27 cellular contexts compared by ENCODE assay signal in the genomic region with DNA sequence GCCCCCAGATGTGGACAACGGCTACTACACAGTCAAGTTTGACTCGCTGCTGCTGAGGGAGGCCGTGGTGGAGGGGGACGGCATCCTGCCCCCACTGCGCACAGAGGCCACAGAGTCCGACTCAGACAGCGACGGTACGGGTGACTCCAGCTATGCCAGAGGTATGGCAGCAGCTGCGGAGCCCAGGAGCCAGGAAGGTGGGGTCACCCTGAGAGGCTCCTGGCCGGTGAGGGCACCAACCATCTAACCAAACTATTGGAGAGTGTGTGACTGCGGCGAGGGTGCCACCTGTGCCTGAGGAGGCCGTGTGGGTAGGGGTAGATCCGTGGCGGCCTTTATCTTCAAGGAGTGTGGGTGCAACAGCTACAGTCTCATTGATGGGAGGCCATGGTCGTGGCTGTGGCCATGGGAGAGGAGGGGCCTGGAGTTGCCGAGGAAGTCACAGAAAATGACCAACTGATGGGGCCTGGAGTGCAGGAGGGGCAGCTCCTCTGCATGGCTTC. TPM values are rescaled to one million over a fixed set of nuclear protein-coding genes. Genes with fewer than 3 reads are reported as not detected.
A peak's percentile ranks its signal among the peaks of the same experiment; 100 is the strongest.
DNase-seq lines count a peak whose midpoint lies in the region; ATAC-seq and TF ChIP-seq lines count a peak whose summit lies in the region.
"Had no signal": no experiment of that assay in that cellular context is flagged by ENCODE, and none has a peak within 500 bp of the region (broad histone marks: within the 10 kb centered on the region; RNA-seq: fewer than 3 reads in every experiment).

No MANE protein-coding gene starts in this region.

- no peak for TF ChIP-seq POLR2A in right lobe of liver (IDR thresholded peaks at IDR 0.05)
- no peak for TF ChIP-seq POLR2A in upper lobe of left lung (IDR thresholded peaks at IDR 0.05)

- no peak for DNase-seq in natural killer cell
- no peak for DNase-seq in natural killer cell treated with Interleukin-12 subunit alpha and Interleukin-12 subunit beta and Interleukin-15 and Interleukin-18, amount 100 ng/mL, for 72 hours (ENCODE audit: low spot score)
- peak in 1 of 3 donors; percentile 21 for DNase-seq in right lobe of liver
- no peak for DNase-seq in upper lobe of left lung
- DNase-seq in NK-92 treated with Interleukin-12 subunit alpha and Interleukin-12 subunit beta, amount 100 ng/mL, for 24 hours (lab: John Stamatoyannopoulos, UW), result no peak
- DNase-seq: activated CD8-positive, alpha-beta memory T cell treated with anti-CD3 and anti-CD28 coated beads, Interleukin-2, amount 50 U/mL, for 48 hours; CD8-positive, alpha-beta memory T cell; effector CD4-positive, alpha-beta T cell; erythroblast; foreskin keratinocyte; left colon; mesenchymal stem cell; NCI-H2081; NCI-H82; SHP77 treated with DMSO at 0.1 percent for 48 hours; stimulated activated CD4-positive, alpha-beta T cell treated with anti-CD3 and anti-CD28 coated beads, Interleukin-4, amount 100 ng/mL, for 4 hours; stimulated activated naive CD4-positive, alpha-beta T cell; SW 1271 had no signal

- H3K4me1 ChIP-seq in OCI-LY3 (ENCODE audit: low read length) (peaks cover 62% of the 10 kb centered on the region), right lobe of liver (peaks cover 0 to 22% (median 8%) of the 10 kb centered on the region in 4 donors), upper lobe of left lung (peaks cover 15 to 45% (median 20%) of the 10 kb centered on the region in 4 donors)
- H3K4me1 ChIP-seq: foreskin keratinocyte had no signal

- H3K4me1 Mint-ChIP-seq in natural killer cell, result peaks cover 38 to 47% of the 10 kb centered on the region in 2 donors
- peaks cover 21 to 30% of the 10 kb centered on the region in 2 donors for H3K4me1 Mint-ChIP-seq in natural killer cell treated with Interleukin-12 subunit alpha and Interleukin-12 subunit beta and Interleukin-15 and Interleukin-18, amount 100 ng/mL, for 72 hours (ENCODE audit: low read depth in 2 of 2)

- intact Hi-C loops in natural killer cell (cut with micrococcal nuclease) (loop anchor here (10.0 kb wide), 1 partner anchor 99 kb away; no protein-coding TSS in a partner anchor), right lobe of liver (cut with DNase I) (no loop called here)

- peak overlapping the region in 1 of 2 donors; percentile 19 for H3K27ac Mint-ChIP-seq in natural killer cell
- no peak overlapping the region for H3K27ac Mint-ChIP-seq in natural killer cell treated with Interleukin-12 subunit alpha and Interleukin-12 subunit beta and Interleukin-15 and Interleukin-18, amount 100 ng/mL, for 72 hours
- H3K27ac Mint-ChIP-seq: activated T-helper 17 cell treated with anti-CD3 and anti-CD28 coated beads, Interleukin-2, amount 50 U/mL, for 72 hours had no signal

- H3K27me3 ChIP-seq in OCI-LY3 (ENCODE audit: low read depth, low read length) (no peaks in the 10 kb centered on the region), right lobe of liver (no peaks in the 10 kb centered on the region), upper lobe of left lung (no peaks in the 10 kb centered on the region)
- H3K27me3 ChIP-seq: adrenal gland, foreskin keratinocyte, hepatocyte, ovary had no signal

- no peak overlapping the region for H3K4me3 ChIP-seq in OCI-LY3 (ENCODE audit: low read length)
- H3K4me3 ChIP-seq in right lobe of liver, result no peak overlapping the region
- H3K4me3 ChIP-seq in upper lobe of left lung, result no peak overlapping the region
- H3K4me3 ChIP-seq: adrenal gland, hepatocyte, ovary, PC-9, thoracic aorta had no signal

- TF ChIP-seq CTCF in natural killer cell (IDR thresholded peaks at IDR 0.05) (no peak), OCI-LY3 (IDR thresholded peaks at IDR 0.05; ENCODE audit: low read depth, low read length) (no peak), right lobe of liver (IDR thresholded peaks at IDR 0.05) (no peak), upper lobe of left lung (IDR thresholded peaks at IDR 0.05) (no peak)

- no peak for TF ChIP-seq EP300 in upper lobe of left lung (IDR thresholded peaks at IDR 0.05)

- H3K9me3 ChIP-seq in OCI-LY3 (ENCODE audit: insufficient read depth, low read length) (no peaks in the 10 kb centered on the region), right lobe of liver (no peaks in the 10 kb centered on the region), upper lobe of left lung (no peaks in the 10 kb centered on the region)
- H3K9me3 ChIP-seq: adrenal gland, ovary, thoracic aorta had no signal

- peaks cover 18% of the 10 kb centered on the region for H3K79me2 ChIP-seq in OCI-LY3 (ENCODE audit: low read length)

- H2AFZ ChIP-seq in OCI-LY3 (ENCODE audit: low read depth, low read length), result no peak overlapping the region
- H2AFZ ChIP-seq: hepatocyte, PC-9 had no signal

- no peaks in the 10 kb centered on the region for H4K20me1 ChIP-seq in OCI-LY3 (ENCODE audit: insufficient read depth, low read length)

- peak overlapping the region; percentile 2; the same call in 1 of the 2 replicates for H3K27ac ChIP-seq in OCI-LY3 (ENCODE audit: low read length)
- H3K27ac ChIP-seq in right lobe of liver, result peak overlapping the region in 2 of 3 donors; percentile 32 to 91
- no peak overlapping the region for H3K27ac ChIP-seq in upper lobe of left lung
- H3K27ac ChIP-seq: adrenal gland, foreskin keratinocyte, hepatocyte, ovary, PC-9, thoracic aorta had no signal

- H3K4me2 ChIP-seq in OCI-LY3 (ENCODE audit: low read length), result no peak overlapping the region
- H3K4me2 ChIP-seq: hepatocyte, PC-9 had no signal

- H3K4me3 Mint-ChIP-seq in natural killer cell, result peak overlapping the region; percentile 5
- H3K4me3 Mint-ChIP-seq in natural killer cell treated with Interleukin-12 subunit alpha and Interleukin-12 subunit beta and Interleukin-15 and Interleukin-18, amount 100 ng/mL, for 72 hours, result no peak overlapping the region
- H3K4me3 Mint-ChIP-seq: activated T-helper 17 cell treated with anti-CD3 and anti-CD28 coated beads, Interleukin-2, amount 50 U/mL, for 72 hours had no signal

- WGBS in right lobe of liver (ENCODE audit: insufficient coverage, low coverage, low lambda C conversion rate, missing lambda C conversion rate), result 80% methylated on average over 2 of the region's 18 CpGs
- 97 to 100% methylated on average over 5 to 18 of the region's 18 CpGs for WGBS in upper lobe of left lung, 2 donors

- no peaks in the 10 kb centered on the region for H3K27me3 Mint-ChIP-seq in natural killer cell (ENCODE audit: low read depth in 2 of 2)
- no peaks in the 10 kb centered on the region for H3K27me3 Mint-ChIP-seq in natural killer cell treated with Interleukin-12 subunit alpha and Interleukin-12 subunit beta and Interleukin-15 and Interleukin-18, amount 100 ng/mL, for 72 hours
- H3K27me3 Mint-ChIP-seq: activated T-helper 17 cell treated with anti-CD3 and anti-CD28 coated beads, Interleukin-2, amount 50 U/mL, for 72 hours; brain had no signal

- H3K9me3 Mint-ChIP-seq in natural killer cell, result no peaks in the 10 kb centered on the region
- no peaks in the 10 kb centered on the region for H3K9me3 Mint-ChIP-seq in natural killer cell treated with Interleukin-12 subunit alpha and Interleukin-12 subunit beta and Interleukin-15 and Interleukin-18, amount 100 ng/mL, for 72 hours
- H3K9me3 Mint-ChIP-seq: activated T-helper 17 cell treated with anti-CD3 and anti-CD28 coated beads, Interleukin-2, amount 50 U/mL, for 72 hours; brain; CD8-positive, alpha-beta memory T cell had no signal

- ATAC-seq in natural killer cell (no peak), right lobe of liver (no peak), upper lobe of left lung (ENCODE audit: low FRiP score in 2 of 2) (no peak), HG03196 (IDR thresholded peaks at IDR 0.05; ENCODE audit: unreplicated experiment) (no peak)
- ATAC-seq in natural killer cell treated with Interleukin-12 subunit alpha and Interleukin-12 subunit beta and Interleukin-15 and Interleukin-18, amount 100 ng/mL, for 72 hours, result no peak
- ATAC-seq: activated T-helper 17 cell treated with anti-CD3 and anti-CD28 coated beads, Interleukin-2, amount 50 U/mL, for 72 hours; foreskin keratinocyte; left colon had no signal

- H3K36me3 ChIP-seq in OCI-LY3 (replicated peaks; ENCODE audit: low read depth, low read length) (peaks cover 31% of the 10 kb centered on the region), right lobe of liver (peaks cover 0 to 3% (median 0%) of the 10 kb centered on the region in 4 donors), upper lobe of left lung (peaks cover 0 to 41% (median 35%) of the 10 kb centered on the region in 4 donors)
- H3K36me3 ChIP-seq: ovary had no signal

- H3K9ac ChIP-seq in OCI-LY3 (ENCODE audit: low read length), result no peak overlapping the region

- no peaks in the 10 kb centered on the region for H3K36me3 Mint-ChIP-seq in natural killer cell
- H3K36me3 Mint-ChIP-seq in natural killer cell treated with Interleukin-12 subunit alpha and Interleukin-12 subunit beta and Interleukin-15 and Interleukin-18, amount 100 ng/mL, for 72 hours, result no peaks in the 10 kb centered on the region

RNA-seq across cellular contexts. Expression of a gene that starts 2.8 kb away (rescaled TPM):
- total RNA-seq in natural killer cell, result 10 to 100 TPM; 86.5 to 94.4 (median 91.7) TPM
- total RNA-seq in natural killer cell treated with Interleukin-12 subunit alpha and Interleukin-12 subunit beta and Interleukin-15 and Interleukin-18, amount 100 ng/mL, for 72 hours, result 10 to 100 TPM in 1 of 2 donors, 1 to 10 TPM in 1; 9.3 to 15.7 TPM
- total RNA-seq in right lobe of liver, result 100 to 1,000 TPM in 2 of 6 experiments, 10 to 100 TPM in 4; 37.0 to 118 (median 65.5) TPM
- 10 to 100 TPM; 12.4 to 51.3 (median 15.3) TPM for total RNA-seq in upper lobe of left lung

RNA-seq across cellular contexts. Expression of a gene that starts 5.9 kb away (rescaled TPM):
- total RNA-seq in natural killer cell (100 to 1,000 TPM in 1 of 3 donors, 10 to 100 TPM in 2; 90.4 to 100 (median 95.5) TPM), right lobe of liver (100 to 1,000 TPM in 2 of 6 experiments, 10 to 100 TPM in 4; 36.0 to 180 (median 73.8) TPM), upper lobe of left lung (100 to 1,000 TPM in 1 of 6 donors, 10 to 100 TPM in 5; 28.8 to 106 (median 71.9) TPM)
- 10 to 100 TPM; 21.0 to 31.1 TPM for total RNA-seq in natural killer cell treated with Interleukin-12 subunit alpha and Interleukin-12 subunit beta and Interleukin-15 and Interleukin-18, amount 100 ng/mL, for 72 hours

RNA-seq across cellular contexts. Expression of a gene that starts 25.8 kb away (rescaled TPM):
- total RNA-seq in natural killer cell (10 to 100 TPM; 39.3 to 47.7 (median 46.1) TPM), right lobe of liver (10 to 100 TPM; 18.7 to 68.9 (median 31.9) TPM), upper lobe of left lung (10 to 100 TPM; 24.8 to 70.2 (median 36.8) TPM)
- 10 to 100 TPM; 40.8 to 53.0 TPM for total RNA-seq in natural killer cell treated with Interleukin-12 subunit alpha and Interleukin-12 subunit beta and Interleukin-15 and Interleukin-18, amount 100 ng/mL, for 72 hours

RNA-seq across cellular contexts. Expression of a gene that starts 25.9 kb away (rescaled TPM):
- total RNA-seq in natural killer cell, result 10 to 100 TPM; 43.9 to 55.8 (median 50.6) TPM
- total RNA-seq in natural killer cell treated with Interleukin-12 subunit alpha and Interleukin-12 subunit beta and Interleukin-15 and Interleukin-18, amount 100 ng/mL, for 72 hours, result 10 to 100 TPM; 52.4 to 87.0 TPM
- 10 to 100 TPM; 16.0 to 22.2 (median 20.2) TPM for total RNA-seq in right lobe of liver
- 10 to 100 TPM; 26.8 to 56.4 (median 46.3) TPM for total RNA-seq in upper lobe of left lung

RNA-seq across cellular contexts. Expression of a gene that starts 37.2 kb away (rescaled TPM):
- total RNA-seq in natural killer cell (not detected), right lobe of liver (1 to 10 TPM in 1 of 6 experiments, under 1 TPM in 2, not detected in 3; 0.56 to 1.0 (median 0.62) TPM), upper lobe of left lung (10 to 100 TPM; 13.8 to 34.8 (median 16.9) TPM)
- total RNA-seq in natural killer cell treated with Interleukin-12 subunit alpha and Interleukin-12 subunit beta and Interleukin-15 and Interleukin-18, amount 100 ng/mL, for 72 hours, result not detected
- total RNA-seq: activated T-helper 17 cell treated with anti-CD3 and anti-CD28 coated beads, Interleukin-2, amount 50 U/mL, for 72 hours; CD8-positive, alpha-beta memory T cell; PC-9 had no signal

Comparison
In these comparisons a context has a peak if more than half of its experiments do, and no peak if none do; other contexts are left out.
1. H3K27ac ChIP-seq: peak in OCI-LY3 (single experiment) and right lobe of liver (2 of 3); none in upper lobe of left lung (0 of 4).